In the genomic region with DNA sequence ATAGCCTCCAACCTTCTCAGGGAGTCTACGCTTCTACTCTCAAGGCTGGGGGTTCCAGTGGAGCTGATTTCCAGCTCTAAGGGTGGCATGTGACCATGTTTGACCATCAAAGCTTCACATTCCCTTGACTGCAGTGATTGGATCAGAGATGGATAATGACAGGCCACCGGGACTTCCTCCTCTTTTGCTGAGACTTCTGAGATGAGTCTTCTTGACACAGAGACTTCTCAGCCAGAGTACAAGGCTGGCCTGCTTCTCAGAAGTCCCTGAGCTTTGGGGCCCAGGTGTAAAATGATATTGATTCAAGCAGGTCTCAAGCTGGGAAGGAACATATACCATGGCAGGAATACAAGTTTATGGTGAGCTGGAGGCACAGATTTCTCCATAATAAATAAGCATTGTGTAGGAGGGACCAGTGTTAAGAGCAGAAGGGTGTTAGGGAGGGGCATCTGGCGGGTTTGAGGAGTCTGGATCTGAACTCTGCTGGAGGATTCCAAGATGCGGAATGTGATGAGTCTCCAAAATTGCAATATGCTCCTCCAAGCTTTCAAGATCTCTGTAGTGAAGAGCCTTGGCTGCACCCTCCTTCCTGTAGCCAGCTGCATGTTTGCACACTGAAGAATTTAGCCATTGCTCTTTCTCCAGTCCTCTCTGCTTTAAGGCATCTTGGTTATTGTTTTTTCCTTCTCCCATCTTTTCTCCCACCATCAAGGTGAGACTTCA, we compare ENCODE assay signal across 13 cellular contexts. TPM values are rescaled to one million over a fixed set of nuclear protein-coding genes. Genes with fewer than 3 reads are reported as not detected.
A peak's percentile ranks its signal among the peaks of the same experiment; 100 is the strongest.
DNase-seq lines count a peak whose midpoint lies in the region; ATAC-seq and TF ChIP-seq lines count a peak whose summit lies in the region.
"Had no signal": no experiment of that assay in that cellular context is flagged by ENCODE, and none has a peak within 500 bp of the region (broad histone marks: within the 10 kb centered on the region; RNA-seq: fewer than 3 reads in every experiment).

No MANE protein-coding gene starts in this region.

- no TSS peak for BruUV-seq in HCT116 (replicated peaks; lab: Mats Ljungman, UMichigan)

- DNase-seq in HCT116 (ENCODE audit: low read depth, low spot score) (no peak), naive B cell (no peak), mesothelial cell of epicardium (ENCODE audit: low spot score in 2 of 2, unreplicated experiment in 2 of 2) (no peak), NCI-H526 treated with DMSO at 0.1 percent for 48 hours (lab: John Stamatoyannopoulos, UW) (no peak), brain microvascular endothelial cell (no peak), endothelial cell (ENCODE audit: low spot score) (no peak)
- DNase-seq: Calu3, H7, left ventricle myocardium inferior, NCI-H187 treated with DMSO at 0.1 percent for 48 hours, tibial artery had no signal

- no peaks in the 10 kb centered on the region for H3K9me2 ChIP-seq in HCT116 (ENCODE audit: insufficient read depth)

- H3K9me3 ChIP-seq in HCT116 (ENCODE audit: control insufficient read depth in 1 of 2, insufficient read depth in 1 of 2, low read depth in 1 of 2, low read length in 2 of 2) = no peaks in the 10 kb centered on the region
- no peaks in the 10 kb centered on the region for H3K9me3 ChIP-seq in OCI-LY3 (ENCODE audit: insufficient read depth, low read length)
- H3K9me3 ChIP-seq: left ventricle myocardium inferior, tibial artery had no signal

- H2AFZ ChIP-seq in HCT116 (ENCODE audit: low read depth, low read length, poor library complexity, severe bottlenecking) (peak overlapping the region; percentile 81), OCI-LY3 (ENCODE audit: low read depth, low read length) (no peak overlapping the region)

- in situ Hi-C loops in brain microvascular endothelial cell (cut with HindIII; ENCODE audit: low pct_ligation_motif_present, low sequenced_read_pairs) = loop anchor here (25.0 kb wide), 1 partner anchor 373 kb away; no protein-coding TSS in a partner anchor

- H3K27ac ChIP-seq in HCT116 (ENCODE audit: low read depth, low read length) = no peak overlapping the region
- H3K27ac ChIP-seq in OCI-LY3 (ENCODE audit: low read length) = no peak overlapping the region
- H3K27ac ChIP-seq in brain microvascular endothelial cell = no peak overlapping the region

- TF ChIP-seq POLR2A in HCT116 (IDR thresholded peaks at IDR 0.05; ENCODE audit: borderline replicate concordance, extremely low read depth, insufficient read depth, insufficient read length) = no peak

- H3K27me3 ChIP-seq in HCT116 (ENCODE audit: insufficient read depth, low read length) = no peaks in the 10 kb centered on the region
- no peaks in the 10 kb centered on the region for H3K27me3 ChIP-seq in OCI-LY3 (ENCODE audit: low read depth, low read length)
- H3K27me3 ChIP-seq in brain microvascular endothelial cell (replicated peaks) = no peaks in the 10 kb centered on the region
- H3K27me3 ChIP-seq: tibial artery had no signal

- TF ChIP-seq CTCF in HCT116 (IDR thresholded peaks at IDR 0.05 in 2 of 3, conservative IDR thresholded peaks at IDR 0.05 in 1 of 3; ENCODE audit: borderline replicate concordance in 1 of 3, insufficient read depth in 1 of 3, low read depth in 2 of 3, low read length in 2 of 3) (no peak), OCI-LY3 (IDR thresholded peaks at IDR 0.05; ENCODE audit: low read depth, low read length) (no peak), mesothelial cell of epicardium (IDR thresholded peaks at IDR 0.05; ENCODE audit: unreplicated experiment) (no peak), brain microvascular endothelial cell (IDR thresholded peaks at IDR 0.05; ENCODE audit: low read depth, low read length, missing control alignments) (no peak), endothelial cell (IDR thresholded peaks at IDR 0.05; ENCODE audit: unreplicated experiment) (no peak)

- no peaks in the 10 kb centered on the region for H4K20me1 ChIP-seq in HCT116 (ENCODE audit: insufficient read depth)
- H4K20me1 ChIP-seq in OCI-LY3 (ENCODE audit: insufficient read depth, low read length) = no peaks in the 10 kb centered on the region

- H3K9me3 Mint-ChIP-seq in naive B cell (peaks cover 0 to 7% (median 3%) of the 10 kb centered on the region in 7 donors), mesothelial cell of epicardium (peaks cover 5% of the 10 kb centered on the region), endothelial cell (ENCODE audit: unreplicated experiment) (no peaks in the 10 kb centered on the region)

- no peak for TF ChIP-seq RAD21 in HCT116 (IDR thresholded peaks at IDR 0.05; ENCODE audit: low read depth)

- H3K4me3 Mint-ChIP-seq in naive B cell (peak overlapping the region in 6 of 8 donors; percentile 77 to 97 (median 91)), mesothelial cell of epicardium (no peak overlapping the region), endothelial cell (ENCODE audit: unreplicated experiment) (no peak overlapping the region)

- RAD21 ChIA-PET in HCT116 (lab: Charles Lee; ENCODE audit: low non-redundant PET in 1 of 2, low total read pairs in 2 of 2, uncharacterized antibody in 2 of 2, unreplicated experiment in 2 of 2) = interaction anchor here in 1 of 2 experiments (2.1 kb wide), 1 partner anchor 95 kb away, joined by 7 read pairs; no protein-coding TSS in a partner anchor

- H3K4me2 ChIP-seq in HCT116 (ENCODE audit: low read length) (no peak overlapping the region), OCI-LY3 (ENCODE audit: low read length) (peak overlapping the region; percentile 85)

- intact Hi-C loops in HCT116 (cut with micrococcal nuclease) = loop anchor here (2.0 to 10.0 kb wide), 3 partner anchors 93 to 340 kb away; partner anchors contain the start of gene DMXL1

- ATAC-seq in GM18858 (IDR thresholded peaks at IDR 0.05; ENCODE audit: unreplicated experiment) (peak; percentile 27), HCT116 (no peak), naive B cell (ENCODE audit: low read depth in 2 of 2) (no peak)

- H3K4me3 ChIP-seq in HCT116 (replicated peaks in 1 of 2; ENCODE audit: low read depth in 1 of 2, low read length in 2 of 2) (no peak overlapping the region), OCI-LY3 (ENCODE audit: low read length) (no peak overlapping the region), brain microvascular endothelial cell (ENCODE audit: low read depth, low read length) (no peak overlapping the region)

- no peaks in the 10 kb centered on the region for H3K36me3 ChIP-seq in HCT116 (ENCODE audit: control insufficient read depth in 1 of 2, insufficient read depth in 2 of 2, low read length in 2 of 2)
- H3K36me3 ChIP-seq in OCI-LY3 (replicated peaks; ENCODE audit: low read depth, low read length) = no peaks in the 10 kb centered on the region
- H3K36me3 ChIP-seq in brain microvascular endothelial cell (replicated peaks) = no peaks in the 10 kb centered on the region
- H3K36me3 ChIP-seq: left ventricle myocardium inferior, tibial artery had no signal

- H3K27ac Mint-ChIP-seq in naive B cell (peak overlapping the region in 3 of 6 donors; percentile 75 to 93 (median 78)), mesothelial cell of epicardium (no peak overlapping the region), endothelial cell (ENCODE audit: unreplicated experiment) (no peak overlapping the region)

- H3K27me3 Mint-ChIP-seq in naive B cell (no peaks in the 10 kb centered on the region), mesothelial cell of epicardium (ENCODE audit: low read depth) (peaks cover 7% of the 10 kb centered on the region), endothelial cell (ENCODE audit: unreplicated experiment) (no peaks in the 10 kb centered on the region)

- H3K4me1 Mint-ChIP-seq in naive B cell (peaks cover 69 to 83% (median 70%) of the 10 kb centered on the region in 3 donors), mesothelial cell of epicardium (peaks cover 18% of the 10 kb centered on the region), endothelial cell (ENCODE audit: unreplicated experiment) (peaks cover 3% of the 10 kb centered on the region)

- CTCF ChIA-PET in HCT116 (lab: Charles Lee) = interaction anchor here (0.6 to 3.9 kb wide), 4 partner anchors 51 to 422 kb away, joined by 3 to 47 read pairs (median 20); partner anchors contain the start of gene DTWD2

- H3K4me1 ChIP-seq in HCT116 (ENCODE audit: control insufficient read depth in 1 of 2, insufficient read depth in 2 of 2, low read length in 2 of 2) (peaks cover 0 to 10% of the 10 kb centered on the region in 2 experiments; a peak in 2 of 4 replicates), OCI-LY3 (ENCODE audit: low read length) (peaks cover 69% of the 10 kb centered on the region)

- H3K9ac ChIP-seq in HCT116 (ENCODE audit: low read length) (no peak overlapping the region), OCI-LY3 (ENCODE audit: low read length) (peak overlapping the region; percentile 5; the same call in 1 of the 2 replicates)

- H3K36me3 Mint-ChIP-seq in naive B cell (no peaks in the 10 kb centered on the region), mesothelial cell of epicardium (no peaks in the 10 kb centered on the region), endothelial cell (ENCODE audit: low read depth, unreplicated experiment) (no peaks in the 10 kb centered on the region)

- H3K79me2 ChIP-seq in HCT116 (ENCODE audit: insufficient read depth, low read length) (no peaks in the 10 kb centered on the region), OCI-LY3 (ENCODE audit: low read length) (no peaks in the 10 kb centered on the region)

- POLR2A ChIA-PET in HCT116 (lab: Charles Lee) = no interaction called here

RNA-seq across cellular contexts. Expression of gene HSD17B4, which starts 41.7 kb away (rescaled TPM):
- 142 TPM for total RNA-seq in HCT116 (2021; ENCODE audit: unreplicated experiment)
- polyA plus RNA-seq in HCT116 (2012) = 64.6 and 71.0 TPM in 2 replicates
- polyA plus RNA-seq in naive B cell (ENCODE audit: low read depth in 6 of 6) = 100 to 1,000 TPM; 118 to 195 (median 128) TPM
- 119 to 146 TPM (median 136 TPM) in 3 replicates for total RNA-seq in mesothelial cell of epicardium
- 160 TPM for total RNA-seq in endothelial cell (ENCODE audit: unreplicated experiment)

RNA-seq across cellular contexts. Expression of gene TNFAIP8, which starts 54.8 kb away (rescaled TPM):
- total RNA-seq in HCT116 (2021; ENCODE audit: unreplicated experiment) (18.4 TPM), mesothelial cell of epicardium (26.5 to 33.3 TPM (median 28.6 TPM) in 3 replicates), endothelial cell (ENCODE audit: unreplicated experiment) (7.9 TPM)
- 12.4 and 16.7 TPM in 2 replicates for polyA plus RNA-seq in HCT116 (2012)
- 100 to 1,000 TPM; 224 to 432 (median 315) TPM for polyA plus RNA-seq in naive B cell (ENCODE audit: low read depth in 6 of 6)

Comparison
In these comparisons a context has a peak if more than half of its experiments do, and no peak if none do; other contexts are left out.
1. H3K4me3 Mint-ChIP-seq: peak in naive B cell (6 of 8); none in mesothelial cell of epicardium (single experiment) and endothelial cell (single experiment).